ENCODE assay signal across 8 cellular contexts in genomic region chr19:19860756-19861390, GRCh38. TPM values are rescaled to one million over a fixed set of nuclear protein-coding genes. Genes with fewer than 3 reads are reported as not detected.
DNase-seq lines count a peak whose midpoint lies in the region; ATAC-seq and TF ChIP-seq lines count a peak whose summit lies in the region.

No MANE protein-coding gene starts in this region.

- H3K36me3 ChIP-seq in PC-9 (ENCODE audit: low read depth) = no peaks in the 10 kb centered on the region

- peak overlapping the region; percentile 81 for H3K4me3 Mint-ChIP-seq in activated T-cell treated with anti-CD3 and anti-CD28 coated beads, Interleukin-2, amount 50 U/mL, for 24 hours

- H3K36me3 Mint-ChIP-seq in activated T-cell treated with anti-CD3 and anti-CD28 coated beads, Interleukin-2, amount 50 U/mL, for 24 hours (ENCODE audit: low read depth) = peaks cover 37% of the 10 kb centered on the region

- peaks cover 7% of the 10 kb centered on the region for H3K27me3 Mint-ChIP-seq in activated T-cell treated with anti-CD3 and anti-CD28 coated beads, Interleukin-2, amount 50 U/mL, for 24 hours

- no TSS peak for BruUV-seq in PC-9 (replicated peaks; lab: Mats Ljungman, UMichigan)

- no peaks in the 10 kb centered on the region for H3K79me2 ChIP-seq in PC-9 (ENCODE audit: low read depth)

- H3K9me2 ChIP-seq in PC-9 (ENCODE audit: insufficient read depth) = no peaks in the 10 kb centered on the region

- H3K9me3 Mint-ChIP-seq in activated T-cell treated with anti-CD3 and anti-CD28 coated beads, Interleukin-2, amount 50 U/mL, for 24 hours = peaks cover 2% of the 10 kb centered on the region

- H3K9me3 ChIP-seq in PC-9 (ENCODE audit: insufficient read depth, low read depth) = peaks cover 20% of the 10 kb centered on the region

- ATAC-seq in sciatic nerve = no peak

- H3K4me3 ChIP-seq in iPS-11a (ENCODE audit: low read depth, low read length) (peak overlapping the region; percentile 24), PC-9 (no peak overlapping the region)

- no peak overlapping the region for H3K4me2 ChIP-seq in PC-9

- DNase-seq in NCI-H2029 treated with DMSO at 0.1 percent for 48 hours (lab: John Stamatoyannopoulos, UW) (peak; percentile 60), PC-9 (no peak), sciatic nerve (ENCODE audit: low spot score) (no peak), glomerular visceral epithelial cell (ENCODE audit: extremely low spot score) (no peak), cardiac septum (ENCODE audit: low spot score) (no peak)
- DNase-seq in activated T-cell treated with anti-CD3 and anti-CD28 coated beads, Interleukin-2, amount 50 U/mL, for 24 hours = peak; percentile 55
- peak; percentile 7 for DNase-seq in stimulated activated CD8-positive, alpha-beta memory T cell treated with anti-CD3 and anti-CD28 coated beads, Interleukin-15, amount 100 ng/mL, for 1 hour (ENCODE audit: low read depth)

- H4K20me1 ChIP-seq in PC-9 (ENCODE audit: insufficient read depth) = no peaks in the 10 kb centered on the region

- intact Hi-C loops in PC-9 (cut with micrococcal nuclease; ENCODE audit: unreplicated experiment) (no loop called here), sciatic nerve (cut with DNase I) (no loop called here), cardiac septum (cut with DNase I) (no loop called here)

- H2AFZ ChIP-seq in PC-9 = no peak overlapping the region

- H3K4me1 ChIP-seq in PC-9 (replicated peaks; ENCODE audit: insufficient read depth) = no peaks in the 10 kb centered on the region

- H3F3A ChIP-seq in PC-9 (ENCODE audit: insufficient read depth, low read depth) = peaks cover 8% of the 10 kb centered on the region

- POLR2A ChIA-PET in PC-9 (lab: Charles Lee; ENCODE audit: unreplicated experiment) = no interaction called here

- no peaks in the 10 kb centered on the region for H3K27me3 ChIP-seq in PC-9 (ENCODE audit: insufficient read depth, low read depth)

- peaks cover 14% of the 10 kb centered on the region for H3K4me1 Mint-ChIP-seq in activated T-cell treated with anti-CD3 and anti-CD28 coated beads, Interleukin-2, amount 50 U/mL, for 24 hours (ENCODE audit: low read depth)

- peak overlapping the region; percentile 18 for H3K27ac Mint-ChIP-seq in activated T-cell treated with anti-CD3 and anti-CD28 coated beads, Interleukin-2, amount 50 U/mL, for 24 hours

- TF ChIP-seq CTCF in PC-9 (conservative IDR thresholded peaks at IDR 0.05) = no peak

- no peak overlapping the region for H3K27ac ChIP-seq in PC-9

- CTCF ChIA-PET in PC-9 (lab: Charles Lee) = no interaction called here

RNA-seq across cellular contexts. Expression of gene ZNF253, which starts 4.8 kb away (rescaled TPM):
- total RNA-seq in PC-9 (2021) (4.2 and 5.1 TPM in 2 replicates), sciatic nerve (10.5 TPM), cardiac septum (8.9 TPM)

RNA-seq across cellular contexts. Expression of gene ZNF506, which starts 39.3 kb away (rescaled TPM):
- 12.6 and 13.1 TPM in 2 replicates for total RNA-seq in PC-9 (2021)
- total RNA-seq in sciatic nerve = 37.2 TPM
- total RNA-seq in cardiac septum = 18.2 TPM

RNA-seq across cellular contexts. Expression of gene ZNF93, which starts 39.9 kb away (rescaled TPM):
- total RNA-seq in PC-9 (2021) (4.1 and 5.8 TPM in 2 replicates), sciatic nerve (3.6 TPM), cardiac septum (0.83 TPM)

Comparison
In these comparisons a context has a peak if more than half of its experiments do, and no peak if none do; other contexts are left out.
1. DNase-seq: peak in NCI-H2029 treated with DMSO at 0.1 percent for 48 hours (single experiment), activated T-cell treated with anti-CD3 and anti-CD28 coated beads, Interleukin-2, amount 50 U/mL, for 24 hours (single experiment) and stimulated activated CD8-positive, alpha-beta memory T cell treated with anti-CD3 and anti-CD28 coated beads, Interleukin-15, amount 100 ng/mL, for 1 hour (single experiment); none in PC-9 (0 of 2), sciatic nerve (single experiment), glomerular visceral epithelial cell (single experiment) and cardiac septum (single experiment).